Comparison of ENCODE assay signal across 10 cellular contexts in the genomic region with DNA sequence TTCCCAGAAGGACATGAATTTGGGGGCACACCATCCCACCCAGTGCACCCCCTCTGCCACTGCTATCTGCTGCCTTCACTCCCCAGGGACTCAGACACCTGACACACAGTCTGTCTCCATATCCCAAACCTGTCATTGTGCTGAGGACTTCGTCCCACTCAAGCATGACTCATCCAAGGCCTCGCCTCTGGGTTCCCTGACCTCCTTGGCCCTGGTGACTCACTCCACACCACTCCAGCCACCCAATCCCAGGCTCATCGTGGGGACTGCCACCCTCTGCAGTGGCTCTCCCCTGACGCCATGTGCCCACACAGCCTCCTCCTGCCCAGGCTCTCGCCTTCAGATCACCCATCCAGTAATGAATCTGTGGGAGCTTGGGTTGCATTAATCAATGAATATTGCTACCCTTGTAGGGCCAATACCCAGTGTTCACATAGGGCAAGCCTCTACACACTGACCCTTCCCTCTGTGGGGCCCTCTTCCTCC. TPM values are rescaled to one million over a fixed set of nuclear protein-coding genes. Genes with fewer than 3 reads are reported as not detected.
DNase-seq lines count a peak whose midpoint lies in the region; ATAC-seq and TF ChIP-seq lines count a peak whose summit lies in the region.
"Had no signal": no experiment of that assay in that cellular context is flagged by ENCODE, and none has a peak within 500 bp of the region (broad histone marks: within the 10 kb centered on the region; RNA-seq: fewer than 3 reads in every experiment).

No MANE protein-coding gene starts in this region.

- POLR2A ChIA-PET in activated B cell treated with CpG ODN at 0.5 μM for 24 hours (lab: Charles Lee): no interaction called here

- CTCF ChIA-PET in activated B cell treated with CpG ODN at 0.5 μM for 24 hours (lab: Charles Lee): no interaction called here

- H3K9me3 Mint-ChIP-seq in activated B cell treated with CpG ODN at 0.5 μM for 24 hours: no peaks in the 10 kb centered on the region

- in situ Hi-C loops in ACHN (cut with HindIII; ENCODE audit: low pct_ligation_motif_present, low pct_unique_long_range_greater_than_20kb, low sequenced_read_pairs): no loop called here

- ATAC-seq in activated B cell treated with CpG ODN at 0.5 μM for 24 hours (ENCODE audit: low read depth): no peak
- ATAC-seq in left lobe of liver: peak; percentile 52
- ATAC-seq in HG03095 (IDR thresholded peaks at IDR 0.05; ENCODE audit: unreplicated experiment): no peak
- no peak for ATAC-seq in HG02870 (IDR thresholded peaks at IDR 0.05; ENCODE audit: unreplicated experiment)

- peak; percentile 86 for DNase-seq in ACHN
- DNase-seq in HCEC 1CT: peak; percentile 81
- peak; percentile 10 for DNase-seq in activated B cell treated with CpG ODN at 0.5 μM for 24 hours
- DNase-seq in left lobe of liver (ENCODE audit: low spot score): peak; percentile 47
- DNase-seq in UCSD-AML1 (lab: John Stamatoyannopoulos, UW; ENCODE audit: unreplicated experiment): no peak
- DNase-seq in lower leg skin (ENCODE audit: low spot score in 2 of 2): no peak
- DNase-seq: heart right ventricle, NCI-H510A had no signal

- WGBS in lower leg skin, 2 donors: 63 to 66% methylated on average over 5 of the region's 5 CpGs

- H3K4me1 Mint-ChIP-seq in activated B cell treated with CpG ODN at 0.5 μM for 24 hours: peaks cover 14% of the 10 kb centered on the region

- TF ChIP-seq POLR2A in lower leg skin (IDR thresholded peaks at IDR 0.05): no peak

- H3K27ac Mint-ChIP-seq in activated B cell treated with CpG ODN at 0.5 μM for 24 hours: no peak overlapping the region

- H3K4me3 Mint-ChIP-seq in activated B cell treated with CpG ODN at 0.5 μM for 24 hours: no peak overlapping the region

- intact Hi-C loops in activated B cell treated with CpG ODN at 0.5 μM for 24 hours (cut with micrococcal nuclease): loop anchor here (10.0 kb wide), 1 partner anchor 474 kb away; no protein-coding TSS in a partner anchor
- intact Hi-C loops in lower leg skin (cut with DNase I; ENCODE audit: low total_unique reads): no loop called here

- TF ChIP-seq CTCF in activated B cell treated with CpG ODN at 0.5 μM for 24 hours (IDR thresholded peaks at IDR 0.05): no peak
- no peak for TF ChIP-seq CTCF in lower leg skin (IDR thresholded peaks at IDR 0.05)

- no peak overlapping the region for H3K4me3 ChIP-seq in lower leg skin (ENCODE audit: low read depth, poor library complexity, severe bottlenecking)
- H3K4me3 ChIP-seq: heart right ventricle had no signal

- no peaks in the 10 kb centered on the region for H3K36me3 Mint-ChIP-seq in activated B cell treated with CpG ODN at 0.5 μM for 24 hours (ENCODE audit: low read depth)

- H3K27me3 Mint-ChIP-seq in activated B cell treated with CpG ODN at 0.5 μM for 24 hours: peaks cover 5% of the 10 kb centered on the region

RNA-seq across cellular contexts. Expression of a gene that starts 6.6 kb away (rescaled TPM):
- total RNA-seq in activated B cell treated with CpG ODN at 0.5 μM for 24 hours (76.0 and 79.6 TPM in 2 replicates), left lobe of liver (208 TPM), lower leg skin (100 to 1,000 TPM in 2 of 4 donors, 10 to 100 TPM in 2; 40.1 to 151 (median 79.5) TPM)

Comparison
In these comparisons a context has a peak if more than half of its experiments do, and no peak if none do; other contexts are left out.
1. DNase-seq: peak in ACHN (single experiment), HCEC 1CT (single experiment), activated B cell treated with CpG ODN at 0.5 μM for 24 hours (single experiment) and left lobe of liver (single experiment); none in UCSD-AML1 (single experiment) and lower leg skin (0 of 2).